8 cellular contexts compared by ENCODE assay signal in the genomic region with DNA sequence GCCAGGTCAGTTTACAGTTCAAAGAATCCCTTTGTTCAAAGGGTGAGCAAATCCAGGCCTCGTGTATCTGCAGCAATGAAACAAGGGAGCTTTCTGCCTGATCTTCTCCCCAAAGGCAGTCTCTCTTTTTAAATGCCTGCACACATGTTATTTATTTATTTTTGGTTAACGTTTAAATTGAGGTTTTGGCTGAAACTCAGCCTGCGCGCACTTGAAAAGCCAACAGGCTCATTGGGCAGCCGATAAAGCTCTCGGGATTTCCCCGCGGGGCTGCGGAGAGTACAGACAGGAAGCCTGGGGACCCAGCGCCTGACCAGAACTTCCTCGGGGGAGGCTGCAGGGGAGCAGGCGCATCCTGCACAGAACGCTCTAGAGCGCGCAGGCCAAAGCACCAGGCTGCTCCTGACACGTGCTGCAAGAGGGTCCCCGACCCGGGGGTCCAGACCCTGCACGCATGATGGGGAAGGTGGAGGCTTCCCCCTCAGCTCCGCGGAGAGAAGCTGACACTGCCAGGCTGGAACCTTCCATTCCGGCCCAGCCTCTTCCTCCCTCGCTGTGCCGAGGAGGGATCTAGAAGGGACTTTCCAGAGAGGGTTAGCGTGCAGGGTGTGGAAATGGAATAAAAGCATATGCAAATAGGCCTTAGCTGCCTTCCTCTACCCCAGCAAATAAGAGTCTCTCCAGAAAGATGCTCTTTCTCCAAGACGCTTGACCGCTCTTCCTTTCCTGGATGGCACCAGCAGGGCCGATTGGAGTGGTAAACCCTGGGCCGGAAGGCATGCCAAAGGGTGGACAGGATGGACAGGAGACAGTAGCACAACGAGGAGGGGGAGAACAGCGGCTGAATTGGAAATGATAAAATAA. TPM values are rescaled to one million over a fixed set of nuclear protein-coding genes. Genes with fewer than 3 reads are reported as not detected.
DNase-seq lines count a peak whose midpoint lies in the region; ATAC-seq and TF ChIP-seq lines count a peak whose summit lies in the region.

No MANE protein-coding gene starts in this region.

- no peaks in the 10 kb centered on the region for H3K36me3 ChIP-seq in SK-N-MC (ENCODE audit: insufficient read depth, low read length)

- H3K27me3 Mint-ChIP-seq in activated naive CD4-positive, alpha-beta T cell treated with anti-CD3 and anti-CD28 coated beads for 36 hours (ENCODE audit: low read depth) = no peaks in the 10 kb centered on the region
- no peaks in the 10 kb centered on the region for H3K27me3 Mint-ChIP-seq in type B pancreatic cell

- no peak overlapping the region for H3K9ac ChIP-seq in SK-N-MC (ENCODE audit: insufficient read length)

- H3K4me1 Mint-ChIP-seq in activated naive CD4-positive, alpha-beta T cell treated with anti-CD3 and anti-CD28 coated beads for 36 hours (ENCODE audit: low read depth) = peaks cover 73% of the 10 kb centered on the region
- peaks cover 33% of the 10 kb centered on the region for H3K4me1 Mint-ChIP-seq in type B pancreatic cell (ENCODE audit: unreplicated experiment)

- no peaks in the 10 kb centered on the region for H3K9me3 Mint-ChIP-seq in activated naive CD4-positive, alpha-beta T cell treated with anti-CD3 and anti-CD28 coated beads for 36 hours
- no peaks in the 10 kb centered on the region for H3K9me3 Mint-ChIP-seq in type B pancreatic cell

- peak; percentile 61 for DNase-seq in SK-N-MC (ENCODE audit: low read depth, low spot score)
- peak; percentile 87 for DNase-seq in activated naive CD4-positive, alpha-beta T cell treated with anti-CD3 and anti-CD28 coated beads for 36 hours
- peak; percentile 79 for DNase-seq in Right ventricle myocardium superior
- DNase-seq in skeletal muscle cell (ENCODE audit: low read depth) = peak; percentile 29
- no peak for DNase-seq in midbrain (lab: John Stamatoyannopoulos, UW)
- DNase-seq in type B pancreatic cell (ENCODE audit: extremely low spot score, unreplicated experiment) = no peak

- H3K27ac ChIP-seq in SK-N-MC = peak overlapping the region; percentile 86

- H3K27ac Mint-ChIP-seq in activated naive CD4-positive, alpha-beta T cell treated with anti-CD3 and anti-CD28 coated beads for 36 hours = peak overlapping the region; percentile 98
- H3K27ac Mint-ChIP-seq in type B pancreatic cell = no peak overlapping the region

- CTCF ChIA-PET in activated naive CD4-positive, alpha-beta T cell treated with anti-CD3 and anti-CD28 coated beads for 36 hours (lab: Charles Lee) = interaction anchor here (0.8 to 5.9 kb wide), 4 partner anchors 24 to 39 kb away, joined by 3 to 74 read pairs (median 12); no protein-coding TSS in a partner anchor

- peak overlapping the region; percentile 99 for H3K4me3 Mint-ChIP-seq in activated naive CD4-positive, alpha-beta T cell treated with anti-CD3 and anti-CD28 coated beads for 36 hours
- H3K4me3 Mint-ChIP-seq in type B pancreatic cell = no peak overlapping the region

- no peaks in the 10 kb centered on the region for H3K9me3 ChIP-seq in SK-N-MC (ENCODE audit: low read depth, low read length)

- no peak for TF ChIP-seq CTCF in type B pancreatic cell (conservative IDR thresholded peaks at IDR 0.05)

- intact Hi-C loops in activated naive CD4-positive, alpha-beta T cell treated with anti-CD3 and anti-CD28 coated beads for 36 hours (cut with micrococcal nuclease) = loop anchor here (1.0 to 2.0 kb wide), 5 partner anchors 28 to 349 kb away; partner anchors contain the start of genes PTTG1 and PWWP2A
- intact Hi-C loops in Right ventricle myocardium superior (cut with DNase I) = no loop called here

- peaks cover 13% of the 10 kb centered on the region for H3K36me3 Mint-ChIP-seq in activated naive CD4-positive, alpha-beta T cell treated with anti-CD3 and anti-CD28 coated beads for 36 hours (ENCODE audit: low read depth)
- no peaks in the 10 kb centered on the region for H3K36me3 Mint-ChIP-seq in type B pancreatic cell

- ATAC-seq in GM18517 (IDR thresholded peaks at IDR 0.05; ENCODE audit: unreplicated experiment) (peak; percentile 92), HG02943 (IDR thresholded peaks at IDR 0.05; ENCODE audit: low read depth, unreplicated experiment) (peak; percentile 92), Right ventricle myocardium superior (ENCODE audit: poor library complexity) (peak; percentile 70)

- H3K4me3 ChIP-seq in SK-N-MC (peak overlapping the region; percentile 70), skeletal muscle cell (ENCODE audit: low read depth, low read length) (peak overlapping the region; percentile 9)

RNA-seq across cellular contexts. Expression of gene PTTG1, which starts 46.1 kb away (rescaled TPM):
- 100 to 1,000 TPM; 254 to 270 TPM for total RNA-seq in activated naive CD4-positive, alpha-beta T cell treated with anti-CD3 and anti-CD28 coated beads for 36 hours
- 1.6 TPM for total RNA-seq in Right ventricle myocardium superior
- 34.5 and 100 TPM in 2 replicates for total RNA-seq in type B pancreatic cell (ENCODE audit: low replicate concordance)

RNA-seq across cellular contexts. Expression of gene SLU7, which starts 48.9 kb away (rescaled TPM):
- total RNA-seq in activated naive CD4-positive, alpha-beta T cell treated with anti-CD3 and anti-CD28 coated beads for 36 hours = 10 to 100 TPM; 33.2 to 34.3 TPM
- total RNA-seq in Right ventricle myocardium superior = 50.1 TPM
- total RNA-seq in type B pancreatic cell (ENCODE audit: low replicate concordance) = 37.7 and 45.7 TPM in 2 replicates

Comparison
In these comparisons a context has a peak if more than half of its experiments do, and no peak if none do; other contexts are left out.
1. DNase-seq: peak in SK-N-MC (single experiment), activated naive CD4-positive, alpha-beta T cell treated with anti-CD3 and anti-CD28 coated beads for 36 hours (single experiment), Right ventricle myocardium superior (single experiment) and skeletal muscle cell (single experiment); none in midbrain (single experiment) and type B pancreatic cell (single experiment).
2. RNA of gene PTTG1, which starts 46.1 kb away (total RNA-seq): 254 to 270 TPM in activated naive CD4-positive, alpha-beta T cell treated with anti-CD3 and anti-CD28 coated beads for 36 hours and 34.5 to 100 TPM in type B pancreatic cell; 1.6 TPM in Right ventricle myocardium superior (single experiment); every median in the first group is over 10 times any median in the second.
3. Peak in every context shown above with its lines, with median percentiles within 50 percentile points of each other: ATAC-seq.